In genomic region chr15:74988007-74988800, GRCh38 we compare ENCODE assay signal across 1 cellular context.
TF ChIP-seq lines count a peak whose summit lies in the region.

No MANE protein-coding gene starts in this region.

TF ChIP-seq in K562, 482 proteins besides CTCF, POLR2A, EP300 and RAD21 (continues in another document):
- TF ChIP-seq EHMT2 (IDR thresholded peaks at IDR 0.05): peak; percentile 96
- TF ChIP-seq ZBTB40 (IDR thresholded peaks at IDR 0.05): no peak
- 0 out of 2 replicates have a peak, but pooled peaks have one; percentile 12 for TF ChIP-seq ZBTB40 (CRISPR knock-in tag; IDR thresholded peaks at IDR 0.05)
- peak; percentile 58; the same call in 1 of the 2 replicates for TF ChIP-seq E2F4 (CRISPR knock-in tag; IDR thresholded peaks at IDR 0.05; ENCODE audit: low read depth)
- peak in 1 of 2 experiments; percentile 57; a peak in 1 of 4 replicates for TF ChIP-seq HDAC1 (IDR thresholded peaks at IDR 0.05)
- TF ChIP-seq MNT (conservative IDR thresholded peaks at IDR 0.05): peak in 1 of 2 experiments; percentile 45; a peak in 2 of 4 replicates
- 0 out of 2 replicates have a peak, but pooled peaks have one; percentile 32 for TF ChIP-seq JUN (IDR thresholded peaks at IDR 0.05; ENCODE audit: borderline replicate concordance, low read depth, low read length)
- no peak for TF ChIP-seq JUN (CRISPR knock-in tag; IDR thresholded peaks at IDR 0.05; ENCODE audit: borderline replicate concordance)
- TF ChIP-seq NFE2 (IDR thresholded peaks at IDR 0.05; ENCODE audit: low read depth): no peak
- TF ChIP-seq CEBPB (tag; IDR thresholded peaks at IDR 0.05): no peak
- TF ChIP-seq L3MBTL2 (IDR thresholded peaks at IDR 0.05): peak; percentile 25; the same call in 1 of the 2 replicates
- TF ChIP-seq SMC3 (conservative IDR thresholded peaks at IDR 0.05; ENCODE audit: insufficient read depth, low read depth, low read length): peak; percentile 81
- peak; percentile 72; the same call in 1 of the 2 replicates for TF ChIP-seq DEAF1 (CRISPR knock-in tag; IDR thresholded peaks at IDR 0.05)
- no peak for TF ChIP-seq SMARCC2 (IDR thresholded peaks at IDR 0.05; ENCODE audit: low read depth)
- peak; percentile 29; the same call in 1 of the 2 replicates for TF ChIP-seq MAX (CRISPR knock-in tag; IDR thresholded peaks at IDR 0.05)
- peak; percentile 40; the same call in 1 of the 2 replicates for TF ChIP-seq ZNF384 (IDR thresholded peaks at IDR 0.05; ENCODE audit: low read depth, low read length)
- peak; percentile 45 to 98; a peak in 2 of 4 replicates for TF ChIP-seq SIN3A (IDR thresholded peaks at IDR 0.05; ENCODE audit: borderline replicate concordance in 2 of 2, control insufficient read depth in 1 of 2, low read depth in 2 of 2, low read length in 2 of 2)
- no peak for TF ChIP-seq GTF2E2 (tag; IDR thresholded peaks at IDR 0.05)
- no peak; the same call in 1 of the 2 replicates for TF ChIP-seq NKRF (IDR thresholded peaks at IDR 0.05; ENCODE audit: borderline replicate concordance)
- no peak for TF ChIP-seq RBFOX2 (IDR thresholded peaks at IDR 0.05; ENCODE audit: low read depth, low read length)
- TF ChIP-seq KLF13 (tag; IDR thresholded peaks at IDR 0.05; ENCODE audit: borderline replicate concordance, low read depth): no peak
- no peak for TF ChIP-seq PTTG1 (tag; IDR thresholded peaks at IDR 0.05; ENCODE audit: low read depth)
- peak; percentile 82; the same call in 1 of the 2 replicates for TF ChIP-seq STAG1 (CRISPR knock-in tag; IDR thresholded peaks at IDR 0.05; ENCODE audit: borderline replicate concordance)
- TF ChIP-seq NCOA6 (IDR thresholded peaks at IDR 0.05): 0 out of 2 replicates have a peak, but pooled peaks have one; percentile 9
- no peak for TF ChIP-seq ZEB2 (IDR thresholded peaks at IDR 0.05)
- 0 out of 2 replicates have a peak, but pooled peaks have one; percentile 16 for TF ChIP-seq HCFC1 (IDR thresholded peaks at IDR 0.05; ENCODE audit: low read depth, low read length)
- peak; percentile 58 for TF ChIP-seq ZNF24 (IDR thresholded peaks at IDR 0.05)
- peak; percentile 54; the same call in 1 of the 2 replicates for TF ChIP-seq ARID2 (IDR thresholded peaks at IDR 0.05)
- peak; percentile 79 for TF ChIP-seq NFIC (IDR thresholded peaks at IDR 0.05)
- TF ChIP-seq HOMEZ (CRISPR knock-in tag; IDR thresholded peaks at IDR 0.05): no peak
- peak; percentile 77 to 98 for TF ChIP-seq MAZ (CRISPR knock-in tag; conservative IDR thresholded peaks at IDR 0.05 in 1 of 2, IDR thresholded peaks at IDR 0.05 in 1 of 2)
- no peak for TF ChIP-seq CXXC5 (CRISPR knock-in tag; IDR thresholded peaks at IDR 0.05)
- TF ChIP-seq MIER1 (IDR thresholded peaks at IDR 0.05; ENCODE audit: low read depth): peak; percentile 92
- TF ChIP-seq ZNF184 (CRISPR knock-in tag; IDR thresholded peaks at IDR 0.05): no peak
- peak; percentile 67; the same call in 1 of the 2 replicates for TF ChIP-seq ETS1 (conservative IDR thresholded peaks at IDR 0.05; ENCODE audit: control insufficient read depth, low read depth, low read length)
- no peak for TF ChIP-seq ZNF3 (CRISPR knock-in tag; IDR thresholded peaks at IDR 0.05)
